Comparison of ENCODE assay signal across 24 cellular contexts in the genomic region with DNA sequence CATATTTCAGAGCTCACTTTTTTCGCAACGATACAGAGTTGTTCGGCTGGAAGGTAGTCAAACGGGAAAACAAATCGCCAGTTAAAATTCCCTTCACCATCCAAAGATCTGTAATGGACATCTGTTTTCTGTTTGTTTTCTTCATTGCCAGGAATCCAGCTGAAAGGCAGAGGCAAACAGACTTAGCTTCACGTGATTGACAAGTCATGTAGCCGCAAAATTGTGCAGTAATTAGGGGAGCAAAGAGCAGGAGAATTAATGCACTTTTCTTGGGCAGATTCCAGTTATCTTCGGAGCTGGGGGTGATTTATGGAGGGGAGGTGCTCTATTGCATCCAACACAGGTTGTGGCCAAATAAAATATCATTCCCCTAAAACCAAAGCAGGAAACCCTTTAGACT.
DNase-seq lines count a peak whose midpoint lies in the region; ATAC-seq and TF ChIP-seq lines count a peak whose summit lies in the region.
"Had no signal": no experiment of that assay in that cellular context is flagged by ENCODE, and none has a peak within 500 bp of the region (broad histone marks: within the 10 kb centered on the region; RNA-seq: fewer than 3 reads in every experiment).

No MANE protein-coding gene starts in this region.

- CTCF ChIA-PET in CD4-positive, alpha-beta memory T cell (lab: Charles Lee; ENCODE audit: partially characterized antibody): interaction anchor here (1.2 to 1.7 kb wide), 3 partner anchors 9 to 204 kb away, joined by 3 to 5 read pairs (median 3); no protein-coding TSS in a partner anchor

- H3K9me3 Mint-ChIP-seq in CD4-positive, alpha-beta memory T cell: no peaks in the 10 kb centered on the region
- H3K9me3 Mint-ChIP-seq: activated naive CD8-positive, alpha-beta T cell treated with anti-CD3 and anti-CD28 coated beads, Interleukin-2, amount 10 ng/mL, durations not matched to agents 7 days and 5 days; activated T-helper 1 cell treated with anti-CD3 and anti-CD28 coated beads, Interleukin-12 subunit alpha, Interleukin-12 subunit beta, Interleukin-2, Interleukin-4 antibody, amounts not matched to agents 30 ng/mL and 10 ng/mL and 1 ng/mL, durations not matched to agents 14 hours and 24 hours and 36 hours; stimulated activated naive CD8-positive, alpha-beta T cell treated with anti-CD3 and anti-CD28 coated beads, Interleukin-15, amount 100 ng/mL, for 72 hours had no signal

- H3K9me3 ChIP-seq in CD4-positive, alpha-beta memory T cell (ENCODE audit: control insufficient read depth in 1 of 2, low read length in 2 of 2): no peaks in the 10 kb centered on the region
- H3K9me3 ChIP-seq: breast epithelium, Caco-2, ovary, upper lobe of right lung had no signal

- H3K4me1 ChIP-seq in CD4-positive, alpha-beta memory T cell (ENCODE audit: insufficient read depth, low read length): no peaks in the 10 kb centered on the region
- H3K4me1 ChIP-seq: breast epithelium, Caco-2, upper lobe of right lung had no signal

- no peaks in the 10 kb centered on the region for H3K36me3 ChIP-seq in CD4-positive, alpha-beta memory T cell (ENCODE audit: insufficient read depth, low read length)
- H3K36me3 ChIP-seq: ovary had no signal

- H3K27ac Mint-ChIP-seq in CD4-positive, alpha-beta memory T cell: no peak overlapping the region
- H3K27ac Mint-ChIP-seq: activated CD8-positive, alpha-beta T cell treated with anti-CD3 and anti-CD28 coated beads, Interleukin-2, amount 10 ng/mL, durations not matched to agents 7 days and 5 days; activated naive CD8-positive, alpha-beta T cell treated with anti-CD3 and anti-CD28 coated beads, Interleukin-2, amount 10 ng/mL, durations not matched to agents 7 days and 5 days; activated T-helper 1 cell treated with anti-CD3 and anti-CD28 coated beads, Interleukin-12 subunit alpha, Interleukin-12 subunit beta, Interleukin-2, Interleukin-4 antibody, amounts not matched to agents 30 ng/mL and 10 ng/mL and 1 ng/mL, durations not matched to agents 14 hours and 24 hours and 36 hours; stimulated activated naive CD8-positive, alpha-beta T cell treated with anti-CD3 and anti-CD28 coated beads, Interleukin-15, amount 100 ng/mL, for 72 hours had no signal

- intact Hi-C loops in CD4-positive, alpha-beta memory T cell (cut with micrococcal nuclease): no loop called here

- no peak overlapping the region for H3K27ac ChIP-seq in CD4-positive, alpha-beta memory T cell (ENCODE audit: low read depth, low read length)
- H3K27ac ChIP-seq: ovary, SK-N-MC, upper lobe of right lung had no signal

- POLR2A ChIA-PET in CD4-positive, alpha-beta memory T cell (lab: Charles Lee; ENCODE audit: partially characterized antibody): no interaction called here

- TF ChIP-seq CTCF in AG09319 (IDR thresholded peaks at IDR 0.05; ENCODE audit: low read depth, low read length): no peak
- no peak for TF ChIP-seq CTCF in fibroblast of villous mesenchyme (IDR thresholded peaks at IDR 0.05; ENCODE audit: insufficient read depth, low read depth, low read length)

- H3K4me1 Mint-ChIP-seq in CD4-positive, alpha-beta memory T cell: no peaks in the 10 kb centered on the region
- H3K4me1 Mint-ChIP-seq: stimulated activated naive CD8-positive, alpha-beta T cell treated with anti-CD3 and anti-CD28 coated beads, Interleukin-15, amount 100 ng/mL, for 72 hours had no signal

- no peaks in the 10 kb centered on the region for H3K27me3 ChIP-seq in CD4-positive, alpha-beta memory T cell (ENCODE audit: insufficient read depth, low read length)
- H3K27me3 ChIP-seq: breast epithelium, ovary, upper lobe of right lung had no signal

- no peaks in the 10 kb centered on the region for H3K36me3 Mint-ChIP-seq in CD4-positive, alpha-beta memory T cell
- H3K36me3 Mint-ChIP-seq: activated naive CD8-positive, alpha-beta T cell treated with anti-CD3 and anti-CD28 coated beads, Interleukin-2, amount 10 ng/mL, durations not matched to agents 7 days and 5 days had no signal

- no peak overlapping the region for H3K4me3 ChIP-seq in fibroblast of villous mesenchyme (ENCODE audit: low read depth, low read length)
- H3K4me3 ChIP-seq in CD4-positive, alpha-beta memory T cell (ENCODE audit: low read length in 2 of 2): no peak overlapping the region
- H3K4me3 ChIP-seq: breast epithelium, GM12878, ovary, SK-N-MC, upper lobe of right lung had no signal

- ATAC-seq in HG03196 (IDR thresholded peaks at IDR 0.05; ENCODE audit: unreplicated experiment): no peak
- ATAC-seq: activated CD8-positive, alpha-beta T cell treated with anti-CD3 and anti-CD28 coated beads, Interleukin-2, amount 10 ng/mL, durations not matched to agents 7 days and 5 days; GM12878; left ventricle myocardium superior; Panc1; stimulated activated naive CD8-positive, alpha-beta T cell treated with anti-CD3 and anti-CD28 coated beads, Interleukin-15, amount 100 ng/mL, for 72 hours; upper lobe of right lung had no signal

- no peak overlapping the region for H3K4me3 Mint-ChIP-seq in CD4-positive, alpha-beta memory T cell
- H3K4me3 Mint-ChIP-seq: activated CD8-positive, alpha-beta T cell treated with anti-CD3 and anti-CD28 coated beads, Interleukin-2, amount 10 ng/mL, durations not matched to agents 7 days and 5 days; activated naive CD8-positive, alpha-beta T cell treated with anti-CD3 and anti-CD28 coated beads, Interleukin-2, amount 10 ng/mL, durations not matched to agents 7 days and 5 days; activated T-helper 1 cell treated with anti-CD3 and anti-CD28 coated beads, Interleukin-12 subunit alpha, Interleukin-12 subunit beta, Interleukin-2, Interleukin-4 antibody, amounts not matched to agents 30 ng/mL and 10 ng/mL and 1 ng/mL, durations not matched to agents 14 hours and 24 hours and 36 hours; stimulated activated naive CD8-positive, alpha-beta T cell treated with anti-CD3 and anti-CD28 coated beads, Interleukin-15, amount 100 ng/mL, for 72 hours had no signal

- peak; percentile 25 for DNase-seq in AG09319 (ENCODE audit: extremely low read depth, low read depth)
- DNase-seq in GM04504 (ENCODE audit: low read depth): peak; percentile 70
- peak; percentile 26 for DNase-seq in NCI-H774 (lab: John Stamatoyannopoulos, UW)
- DNase-seq in fibroblast of villous mesenchyme (ENCODE audit: low read depth): peak; percentile 57
- DNase-seq in anterior cingulate cortex (lab: John Stamatoyannopoulos, UW): no peak
- DNase-seq in CD4-positive, alpha-beta memory T cell: no peak
- no peak for DNase-seq in amniotic stem cell (lab: John Stamatoyannopoulos, UW)
- DNase-seq: activated CD8-positive, alpha-beta T cell treated with anti-CD3 and anti-CD28 coated beads, Interleukin-2, amount 10 ng/mL, durations not matched to agents 7 days and 5 days; activated naive CD8-positive, alpha-beta T cell treated with anti-CD3 and anti-CD28 coated beads, Interleukin-2, amount 10 ng/mL, durations not matched to agents 7 days and 5 days; Caco-2; dermis blood vessel endothelial cell; left ventricle myocardium superior; NCI-H1436 treated with DMSO at 0.1 percent for 48 hours; NCI-H526 treated with DMSO at 0.1 percent for 48 hours; ovary; stimulated activated naive CD8-positive, alpha-beta T cell treated with anti-CD3 and anti-CD28 coated beads, Interleukin-15, amount 100 ng/mL, for 72 hours; T-helper 9 cell; upper lobe of right lung had no signal

- H3K27me3 Mint-ChIP-seq in CD4-positive, alpha-beta memory T cell: peaks cover 0 to 7% of the 10 kb centered on the region in 2 donors

Comparison
In these comparisons a context has a peak if more than half of its experiments do, and no peak if none do; other contexts are left out.
1. DNase-seq: peak in AG09319 (single experiment), GM04504 (single experiment), NCI-H774 (single experiment) and fibroblast of villous mesenchyme (single experiment); none in anterior cingulate cortex (0 of 58), CD4-positive, alpha-beta memory T cell (0 of 5) and amniotic stem cell (single experiment).